ENCODE assay signal across 1 cellular context in genomic region chr6:26122005-26122388, GRCh38.
TF ChIP-seq lines count a peak whose summit lies in the region.

No MANE protein-coding gene starts in this region.

TF ChIP-seq in K562, 482 proteins besides CTCF, POLR2A, EP300 and RAD21 (continued from another document and continues in another):
- TF ChIP-seq ZNF318 (IDR thresholded peaks at IDR 0.05; ENCODE audit: borderline replicate concordance in 1 of 2, low read depth in 1 of 2) (no peak), ZNF76 (CRISPR knock-in tag; IDR thresholded peaks at IDR 0.05; ENCODE audit: borderline replicate concordance) (no peak), RBM34 (IDR thresholded peaks at IDR 0.05; ENCODE audit: borderline replicate concordance, insufficient read depth, low read length) (no peak), GABPA (tag; conservative IDR thresholded peaks at IDR 0.05; ENCODE audit: low read depth) (peak; percentile 33; the same call in 1 of the 2 replicates), CBFA2T3 (IDR thresholded peaks at IDR 0.05) (peak; percentile 80), SMARCC2 (IDR thresholded peaks at IDR 0.05; ENCODE audit: low read depth) (no peak), PML (IDR thresholded peaks at IDR 0.05; ENCODE audit: low read length) (no peak), ZNF277 (CRISPR knock-in tag; IDR thresholded peaks at IDR 0.05; ENCODE audit: borderline replicate concordance) (no peak), RBM22 (IDR thresholded peaks at IDR 0.05; ENCODE audit: low read depth, low read length, poor library complexity, severe bottlenecking) (peak; percentile 33), ZNF197 (CRISPR knock-in tag; IDR thresholded peaks at IDR 0.05; ENCODE audit: low read depth) (no peak), ZNF121 (CRISPR knock-in tag; conservative IDR thresholded peaks at IDR 0.05) (no peak), GTF2F1 (IDR thresholded peaks at IDR 0.05; ENCODE audit: low read depth, low read length) (no peak), HES1 (IDR thresholded peaks at IDR 0.05; ENCODE audit: low read depth) (no peak), NR2C2 (CRISPR knock-in tag; IDR thresholded peaks at IDR 0.05) (no peak), NR2C2 (tag; IDR thresholded peaks at IDR 0.05) (no peak), TEAD4 (IDR thresholded peaks at IDR 0.05; ENCODE audit: low read length) (peak; percentile 50; the same call in 1 of the 2 replicates), TEAD4 (CRISPR knock-in tag; IDR thresholded peaks at IDR 0.05; ENCODE audit: borderline replicate concordance) (no peak), TSC22D4 (tag; IDR thresholded peaks at IDR 0.05) (no peak), KDM1A (IDR thresholded peaks at IDR 0.05) (no peak), ELF1 (tag; IDR thresholded peaks at IDR 0.05) (no peak), FOS (IDR thresholded peaks at IDR 0.05; ENCODE audit: extremely low read depth, insufficient read length) (no peak), ZFP1 (CRISPR knock-in tag; IDR thresholded peaks at IDR 0.05) (no peak), U2AF1 (optimal IDR thresholded peaks at IDR 0.05; ENCODE audit: low read depth, low read length) (no peak), PYGO2 (tag; IDR thresholded peaks at IDR 0.05) (no peak), EWSR1 (IDR thresholded peaks at IDR 0.05; ENCODE audit: borderline replicate concordance, low read depth, partially characterized antibody) (no peak), ZNF395 (CRISPR knock-in tag; IDR thresholded peaks at IDR 0.05) (no peak), JUNB (CRISPR knock-in tag; conservative IDR thresholded peaks at IDR 0.05) (no peak), PHB (CRISPR knock-in tag; IDR thresholded peaks at IDR 0.05) (no peak), MLLT1 (IDR thresholded peaks at IDR 0.05) (peak; percentile 5 to 6; a peak in 1 of 4 replicates), RFX5 (IDR thresholded peaks at IDR 0.05; ENCODE audit: low read depth, low read length) (no peak), TRIM25 (IDR thresholded peaks at IDR 0.05; ENCODE audit: borderline replicate concordance) (no peak; the same call in 1 of the 2 replicates), ZNF507 (tag; conservative IDR thresholded peaks at IDR 0.05) (no peak), TAF1 (IDR thresholded peaks at IDR 0.05; ENCODE audit: control insufficient read depth, extremely low read depth, insufficient read depth, low read length, severe bottlenecking) (no peak), FOXO4 (CRISPR knock-in tag; IDR thresholded peaks at IDR 0.05) (no peak), MLX (CRISPR knock-in tag; conservative IDR thresholded peaks at IDR 0.05) (peak in 1 of 2 experiments; percentile 32; a peak in 1 of 4 replicates), USF2 (CRISPR knock-in tag; IDR thresholded peaks at IDR 0.05) (no peak), PRPF4 (IDR thresholded peaks at IDR 0.05; ENCODE audit: insufficient read depth, low read depth, low read length, poor library complexity, severe bottlenecking) (peak; percentile 40), TFAP4 (CRISPR knock-in tag; IDR thresholded peaks at IDR 0.05; ENCODE audit: borderline replicate concordance) (no peak), CC2D1A (IDR thresholded peaks at IDR 0.05) (peak; percentile 4; the same call in 1 of the 2 replicates), HBP1 (CRISPR knock-in tag; IDR thresholded peaks at IDR 0.05) (no peak), POLR2G (IDR thresholded peaks at IDR 0.05; ENCODE audit: low read depth, low read length) (peak; percentile 64; the same call in 1 of the 2 replicates), ZFPM2 (CRISPR knock-in tag; IDR thresholded peaks at IDR 0.05) (no peak), NFIC (IDR thresholded peaks at IDR 0.05) (peak; percentile 17; the same call in 1 of the 2 replicates), ZNF75A (CRISPR knock-in tag; IDR thresholded peaks at IDR 0.05) (no peak)
